ENCODE assay signal across 1 cellular context in the genomic region with DNA sequence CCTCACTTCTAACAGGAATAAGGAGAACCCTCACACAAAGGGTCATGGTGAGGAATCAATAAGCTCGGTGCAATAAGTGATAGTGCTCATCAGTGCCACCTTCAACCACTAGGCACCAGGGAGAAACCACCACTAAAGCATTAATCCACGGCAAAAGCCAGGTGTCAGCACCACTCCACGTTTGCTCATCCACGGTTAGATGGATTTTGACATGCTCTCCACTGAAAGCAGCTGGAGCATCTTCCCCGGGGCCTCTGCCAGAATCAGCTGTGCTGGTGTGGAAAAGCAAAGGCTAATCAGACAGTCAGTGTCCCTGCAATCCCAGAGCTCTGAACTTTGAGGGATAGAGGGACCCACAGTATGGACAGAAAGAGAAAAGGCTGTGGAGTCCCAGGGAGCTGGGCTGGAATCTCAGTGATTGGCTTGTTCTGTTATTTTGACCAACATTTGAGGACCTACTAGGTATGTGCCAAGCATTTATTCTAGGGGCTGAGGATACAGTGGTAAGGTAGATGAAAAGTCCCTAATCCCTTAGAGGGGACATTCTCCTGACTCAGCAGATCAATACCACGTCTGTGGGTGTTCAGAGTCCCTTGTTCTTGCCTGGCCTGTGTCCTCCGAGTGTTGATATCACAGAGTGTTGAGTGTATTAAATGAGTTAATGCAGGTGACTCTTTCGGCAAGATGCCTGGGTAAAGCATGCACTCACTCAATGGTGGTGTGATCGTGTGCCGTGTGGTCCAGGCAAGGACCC.
TF ChIP-seq lines count a peak whose summit lies in the region.

No MANE protein-coding gene starts in this region.

TF ChIP-seq in SK-N-SH, 30 proteins besides CTCF, POLR2A, EP300 and RAD21 (continued from another document):
- TF ChIP-seq, protein P1, sequence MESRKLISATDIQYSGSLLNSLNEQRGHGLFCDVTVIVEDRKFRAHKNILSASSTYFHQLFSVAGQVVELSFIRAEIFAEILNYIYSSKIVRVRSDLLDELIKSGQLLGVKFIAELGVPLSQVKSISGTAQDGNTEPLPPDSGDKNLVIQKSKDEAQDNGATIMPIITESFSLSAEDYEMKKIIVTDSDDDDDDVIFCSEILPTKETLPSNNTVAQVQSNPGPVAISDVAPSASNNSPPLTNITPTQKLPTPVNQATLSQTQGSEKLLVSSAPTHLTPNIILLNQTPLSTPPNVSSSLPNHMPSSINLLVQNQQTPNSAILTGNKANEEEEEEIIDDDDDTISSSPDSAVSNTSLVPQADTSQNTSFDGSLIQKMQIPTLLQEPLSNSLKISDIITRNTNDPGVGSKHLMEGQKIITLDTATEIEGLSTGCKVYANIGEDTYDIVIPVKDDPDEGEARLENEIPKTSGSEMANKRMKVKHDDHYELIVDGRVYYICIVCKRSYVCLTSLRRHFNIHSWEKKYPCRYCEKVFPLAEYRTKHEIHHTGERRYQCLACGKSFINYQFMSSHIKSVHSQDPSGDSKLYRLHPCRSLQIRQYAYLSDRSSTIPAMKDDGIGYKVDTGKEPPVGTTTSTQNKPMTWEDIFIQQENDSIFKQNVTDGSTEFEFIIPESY (IDR thresholded peaks at IDR 0.05; ENCODE audit: borderline replicate concordance, low read depth): no peak
- no peak for TF ChIP-seq TAF1 (IDR thresholded peaks at IDR 0.05; ENCODE audit: borderline replicate concordance, low read depth, low read length)
- no peak for TF ChIP-seq ELF1 (IDR thresholded peaks at IDR 0.05)
- TF ChIP-seq TCF12 (IDR thresholded peaks at IDR 0.05): no peak
- no peak for TF ChIP-seq GATA2 (CRISPR knock-in tag; IDR thresholded peaks at IDR 0.05)
- no peak for TF ChIP-seq SIN3A (IDR thresholded peaks at IDR 0.05; ENCODE audit: borderline replicate concordance, low read depth, low read length)
